ENCODE assay signal across 30 cellular contexts in the genomic region with DNA sequence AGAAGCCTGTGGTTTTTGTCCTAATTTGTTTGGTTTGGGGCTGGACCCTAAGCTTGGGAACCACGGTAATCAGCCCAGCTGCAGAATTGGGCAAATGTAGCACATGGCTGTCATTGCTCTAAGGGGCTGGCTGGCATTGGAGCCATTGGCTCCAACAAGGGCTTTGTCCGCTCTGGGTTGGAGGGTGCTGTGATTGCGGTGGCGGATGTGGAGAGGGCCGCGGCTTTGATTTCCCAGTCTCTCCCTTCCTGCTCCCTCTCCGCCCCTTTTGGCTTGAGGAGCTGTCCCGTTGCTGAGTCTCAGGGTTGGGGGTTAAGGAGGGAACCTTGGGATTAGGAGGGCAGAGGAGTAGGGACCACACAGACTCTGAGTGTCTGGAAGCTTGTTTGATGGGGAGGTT.
"Had no signal": no experiment of that assay in that cellular context is flagged by ENCODE, and none has a peak within 500 bp of the region (broad histone marks: within the 10 kb centered on the region; RNA-seq: fewer than 3 reads in every experiment).

No MANE protein-coding gene starts in this region.

- H3K36me3 ChIP-seq: neural progenitor cell, neutrophil, pancreas, prostate gland, right lobe of liver, sigmoid colon, spleen, suprapubic skin, tibial artery, transverse colon, upper lobe of right lung, uterus had no signal

- H3K4me2 ChIP-seq: neural progenitor cell, smooth muscle cell had no signal

- H2AFZ ChIP-seq: neural progenitor cell had no signal

- H3K27me3 ChIP-seq: neural progenitor cell, neutrophil, pancreas, right lobe of liver, sigmoid colon, spleen, suprapubic skin, testis, tibial artery, transverse colon, upper lobe of right lung, uterus had no signal

- ATAC-seq: naive thymus-derived CD8-positive, alpha-beta T cell; pancreas; stimulated activated memory B cell treated with anti-CD40 and anti-IgM and Interleukin-4, amounts not matched to agents 10 μg/mL and 1 μg/mL and 100 μg/mL, for 72 hours; stimulated activated naive CD8-positive, alpha-beta T cell treated with anti-CD3 and anti-CD28 coated beads, Interleukin-15, amount 100 ng/mL, for 72 hours; stimulated activated naive CD8-positive, alpha-beta T cell treated with anti-CD3 and anti-CD28 coated beads, Interleukin-15, Interleukin-2, amounts not matched to agents 100 U/mL and 50 U/mL, for 24 hours; upper lobe of right lung had no signal

- H3K9me3 ChIP-seq: neutrophil, pancreas, prostate gland, right lobe of liver, sigmoid colon, suprapubic skin, testis, tibial artery, transverse colon, upper lobe of right lung, uterus had no signal

- H3K4me3 ChIP-seq: neural progenitor cell, pancreas, prostate gland, right lobe of liver, sigmoid colon, skin epidermis, smooth muscle cell, spleen, suprapubic skin, testis, tibial artery, transverse colon, upper lobe of right lung, uterus had no signal

- H3K9ac ChIP-seq: neural progenitor cell had no signal

- FAIRE-seq: pancreas had no signal

- H3K27ac ChIP-seq: neural progenitor cell, neutrophil, pancreas, prostate gland, right lobe of liver, sigmoid colon, skin epidermis, spleen, suprapubic skin, testis, tibial artery, transverse colon, upper lobe of right lung, uterus had no signal

- H3K4me1 ChIP-seq: neural progenitor cell, pancreas, prostate gland, right lobe of liver, testis, upper lobe of right lung, uterus had no signal

- DNase-seq: naive B cell; naive thymus-derived CD8-positive, alpha-beta T cell; nucleus accumbens; pancreas; retina; right cardiac atrium; right lobe of liver; sigmoid colon; spleen; stimulated activated CD4-positive, alpha-beta T cell treated with anti-CD3 and anti-CD28 coated beads, Interleukin-12 subunit alpha, Interleukin-12 subunit beta, amount 100 ng/mL, for 4 hours; stimulated activated CD4-positive, alpha-beta T cell treated with anti-CD3 and anti-CD28 coated beads, Interleukin-1b, Interleukin-23, amount 100 ng/mL, for 48 hours; stimulated activated CD4-positive, alpha-beta T cell treated with anti-CD3 and anti-CD28 coated beads, Interleukin-4, amount 100 ng/mL, for 1 hour; stimulated activated CD4-positive, alpha-beta T cell treated with anti-CD3 and anti-CD28 coated beads, Interleukin-4, amount 100 ng/mL, for 4 hours; stimulated activated CD8-positive, alpha-beta memory T cell treated with anti-CD3 and anti-CD28 coated beads, Interleukin-4, amount 100 ng/mL, for 48 hours; stimulated activated naive CD4-positive, alpha-beta T cell; stimulated activated naive CD8-positive, alpha-beta T cell treated with anti-CD3 and anti-CD28 coated beads, Interleukin-15, amount 100 ng/mL, for 72 hours; stimulated activated naive CD8-positive, alpha-beta T cell treated with anti-CD3 and anti-CD28 coated beads, Interleukin-15, Interleukin-2, amounts not matched to agents 100 U/mL and 50 U/mL, for 24 hours; substantia nigra; testis; tibial artery; transverse colon; upper lobe of right lung; uterus had no signal
